Comparison of ENCODE assay signal across 14 cellular contexts in genomic region chr12:21677204-21677603, GRCh38. TPM values are rescaled to one million over a fixed set of nuclear protein-coding genes. Genes with fewer than 3 reads are reported as not detected.
DNase-seq lines count a peak whose midpoint lies in the region; ATAC-seq, FAIRE-seq and TF ChIP-seq lines count a peak whose summit lies in the region.
"Had no signal": no experiment of that assay in that cellular context is flagged by ENCODE, and none has a peak within 500 bp of the region (broad histone marks: within the 10 kb centered on the region; RNA-seq: fewer than 3 reads in every experiment).

No MANE protein-coding gene starts in this region.

- H3K9me3 Mint-ChIP-seq in activated CD4-positive, alpha-beta memory T cell treated with anti-CD3 and anti-CD28 coated beads for 36 hours = no peaks in the 10 kb centered on the region
- no peaks in the 10 kb centered on the region for H3K9me3 Mint-ChIP-seq in activated CD4-positive, alpha-beta memory T cell treated with anti-CD3 and anti-CD28 coated beads, Interleukin-2, amount 10 ng/mL, durations not matched to agents 7 days and 5 days
- no peaks in the 10 kb centered on the region for H3K9me3 Mint-ChIP-seq in CD4-positive, alpha-beta T cell
- H3K9me3 Mint-ChIP-seq in activated T-helper 17 cell treated with anti-CD3 and anti-CD28 coated beads, Interleukin-2, amount 50 U/mL, for 72 hours = no peaks in the 10 kb centered on the region
- H3K9me3 Mint-ChIP-seq: GM23338 had no signal

- TF ChIP-seq CTCF in CD4-positive, alpha-beta T cell (IDR thresholded peaks at IDR 0.05) = no peak
- no peak for TF ChIP-seq CTCF in kidney (IDR thresholded peaks at IDR 0.05; ENCODE audit: borderline replicate concordance, extremely low read depth, insufficient read depth)
- no peak for TF ChIP-seq CTCF in mammary epithelial cell (conservative IDR thresholded peaks at IDR 0.05 in 1 of 2, IDR thresholded peaks at IDR 0.05 in 1 of 2; ENCODE audit: extremely low read depth in 1 of 2, insufficient read depth in 1 of 2, low read depth in 1 of 2, low read length in 2 of 2)

- CTCF ChIA-PET in activated CD4-positive, alpha-beta memory T cell treated with anti-CD3 and anti-CD28 coated beads for 36 hours (lab: Charles Lee) = interaction anchor here (1.4 to 2.1 kb wide), 2 partner anchors 20 to 109 kb away, joined by 3 to 8 read pairs; partner anchors contain the start of gene LDHB
- CTCF ChIA-PET in activated CD4-positive, alpha-beta memory T cell treated with anti-CD3 and anti-CD28 coated beads, Interleukin-2, amount 10 ng/mL, durations not matched to agents 7 days and 5 days (lab: Charles Lee) = interaction anchor here (1.1 kb wide), 1 partner anchor 16 kb away, joined by 3 read pairs; no protein-coding TSS in a partner anchor
- CTCF ChIA-PET in CD4-positive, alpha-beta T cell (lab: Charles Lee) = interaction anchor here (0.9 to 1.0 kb wide), 2 partner anchors 19 to 44 kb away, joined by 3 read pairs; no protein-coding TSS in a partner anchor
- CTCF ChIA-PET in mammary epithelial cell (lab: Charles Lee; ENCODE audit: low non-redundant PET) = no interaction called here

- H3K36me3 ChIP-seq in kidney (ENCODE audit: control insufficient read depth in 1 of 2, insufficient read depth in 2 of 2, low read length in 2 of 2) (no peaks in the 10 kb centered on the region), mammary epithelial cell (ENCODE audit: insufficient read depth, low read length) (no peaks in the 10 kb centered on the region)

- no TSS peak for BruUV-seq in mammary epithelial cell (replicated peaks; lab: Mats Ljungman, UMichigan)

- H3K4me1 ChIP-seq in kidney (ENCODE audit: control insufficient read depth in 1 of 2, insufficient read depth in 1 of 2, low read depth in 1 of 2, low read length in 2 of 2) (peaks cover 0 to 4% of the 10 kb centered on the region in 2 donors), mammary epithelial cell (ENCODE audit: insufficient read depth, low read length) (no peaks in the 10 kb centered on the region)

- no peaks in the 10 kb centered on the region for H3K9me3 ChIP-seq in CD4-positive, alpha-beta T cell (ENCODE audit: control insufficient read depth, low read length)
- H3K9me3 ChIP-seq in kidney (ENCODE audit: control insufficient read depth in 1 of 2, low read length in 2 of 2) (no peaks in the 10 kb centered on the region), mammary epithelial cell (replicated peaks; ENCODE audit: insufficient read depth, low read length) (no peaks in the 10 kb centered on the region)

- peak overlapping the region; percentile 69 for H3K27ac Mint-ChIP-seq in activated CD4-positive, alpha-beta memory T cell treated with anti-CD3 and anti-CD28 coated beads for 36 hours
- no peak overlapping the region for H3K27ac Mint-ChIP-seq in activated CD4-positive, alpha-beta memory T cell treated with anti-CD3 and anti-CD28 coated beads, Interleukin-2, amount 10 ng/mL, durations not matched to agents 7 days and 5 days
- H3K27ac Mint-ChIP-seq in CD4-positive, alpha-beta T cell = peak overlapping the region; percentile 83
- peak overlapping the region; percentile 79 for H3K27ac Mint-ChIP-seq in activated T-helper 17 cell treated with anti-CD3 and anti-CD28 coated beads, Interleukin-2, amount 50 U/mL, for 72 hours
- H3K27ac Mint-ChIP-seq: GM23338 had no signal

- no peak for ATAC-seq in CD4-positive, alpha-beta T cell (ENCODE audit: poor library complexity)
- ATAC-seq in activated T-helper 17 cell treated with anti-CD3 and anti-CD28 coated beads, Interleukin-2, amount 50 U/mL, for 72 hours (replicated peaks) = no peak
- ATAC-seq: GM23338 had no signal

- H3K27me3 Mint-ChIP-seq in activated CD4-positive, alpha-beta memory T cell treated with anti-CD3 and anti-CD28 coated beads for 36 hours = no peaks in the 10 kb centered on the region
- H3K27me3 Mint-ChIP-seq in activated CD4-positive, alpha-beta memory T cell treated with anti-CD3 and anti-CD28 coated beads, Interleukin-2, amount 10 ng/mL, durations not matched to agents 7 days and 5 days = no peaks in the 10 kb centered on the region
- no peaks in the 10 kb centered on the region for H3K27me3 Mint-ChIP-seq in CD4-positive, alpha-beta T cell
- H3K27me3 Mint-ChIP-seq in activated T-helper 17 cell treated with anti-CD3 and anti-CD28 coated beads, Interleukin-2, amount 50 U/mL, for 72 hours = no peaks in the 10 kb centered on the region

- H4K20me1 ChIP-seq in mammary epithelial cell (ENCODE audit: insufficient read depth, low read length) = no peaks in the 10 kb centered on the region

- no peak for FAIRE-seq in kidney (lab: Jason Lieb, UNC)
- no peak for FAIRE-seq in frontal cortex (lab: Jason Lieb, UNC)

- peak overlapping the region; percentile 24 for H3K4me3 Mint-ChIP-seq in activated CD4-positive, alpha-beta memory T cell treated with anti-CD3 and anti-CD28 coated beads for 36 hours
- H3K4me3 Mint-ChIP-seq in activated CD4-positive, alpha-beta memory T cell treated with anti-CD3 and anti-CD28 coated beads, Interleukin-2, amount 10 ng/mL, durations not matched to agents 7 days and 5 days = no peak overlapping the region
- peak overlapping the region; percentile 77 for H3K4me3 Mint-ChIP-seq in CD4-positive, alpha-beta T cell
- peak overlapping the region; percentile 75 for H3K4me3 Mint-ChIP-seq in activated T-helper 17 cell treated with anti-CD3 and anti-CD28 coated beads, Interleukin-2, amount 50 U/mL, for 72 hours
- H3K4me3 Mint-ChIP-seq: CD14-positive monocyte, GM23338 had no signal

- H3K9ac ChIP-seq in kidney (ENCODE audit: low read length in 2 of 2) (no peak overlapping the region), mammary epithelial cell (ENCODE audit: insufficient read depth, low read length) (no peak overlapping the region)

- H3K4me2 ChIP-seq in mammary epithelial cell (ENCODE audit: insufficient read depth, low read depth, low read length) = no peak overlapping the region
- H3K4me2 ChIP-seq: GM23338 had no signal

- H3K27me3 ChIP-seq in CD4-positive, alpha-beta T cell (ENCODE audit: control insufficient read depth, insufficient read depth, low read length) = no peaks in the 10 kb centered on the region
- peaks cover 3% of the 10 kb centered on the region for H3K27me3 ChIP-seq in mammary epithelial cell (ENCODE audit: insufficient read depth, low read length)

- WGBS in mammary epithelial cell (ENCODE audit: low coverage, missing lambda C conversion rate) = 76% methylated on average over 11 of the region's 13 CpGs

- intact Hi-C loops in activated CD4-positive, alpha-beta memory T cell treated with anti-CD3 and anti-CD28 coated beads for 36 hours (cut with micrococcal nuclease) = loop anchor here (5.0 kb wide), 2 partner anchors 135 to 240 kb away; partner anchors contain the start of gene PYROXD1
- intact Hi-C loops in CD4-positive, alpha-beta T cell (cut with DNase I, micrococcal nuclease) = loop anchor here (2.0 to 5.0 kb wide), 4 partner anchors 24 to 380 kb away; no protein-coding TSS in a partner anchor
- intact Hi-C loops in kidney (cut with DNase I) = no loop called here
- intact Hi-C loops in mammary epithelial cell (cut with micrococcal nuclease) = loop anchor here (10.0 kb wide), 1 partner anchor 1032 kb away; no protein-coding TSS in a partner anchor

- POLR2A ChIA-PET in activated CD4-positive, alpha-beta memory T cell treated with anti-CD3 and anti-CD28 coated beads for 36 hours (lab: Charles Lee) = interaction anchor here (1.0 to 6.0 kb wide), 3 partner anchors 20 to 240 kb away, joined by 3 to 28 read pairs (median 3); partner anchors contain the start of genes LDHB and PYROXD1
- POLR2A ChIA-PET in activated CD4-positive, alpha-beta memory T cell treated with anti-CD3 and anti-CD28 coated beads, Interleukin-2, amount 10 ng/mL, durations not matched to agents 7 days and 5 days (lab: Charles Lee) = interaction anchor here (1.0 to 4.2 kb wide), 4 partner anchors 20 to 175 kb away, joined by 3 to 38 read pairs (median 14); partner anchors contain the start of genes GOLT1B, LDHB and RECQL
- POLR2A ChIA-PET in CD4-positive, alpha-beta T cell (lab: Charles Lee) = interaction anchor here (0.6 to 7.2 kb wide), 14 partner anchors 11 to 369 kb away, joined by 3 to 152 read pairs (median 5); partner anchors contain the start of genes CMAS, GOLT1B, LDHB and RECQL

- peaks cover 48% of the 10 kb centered on the region for H3K4me1 Mint-ChIP-seq in activated CD4-positive, alpha-beta memory T cell treated with anti-CD3 and anti-CD28 coated beads for 36 hours (ENCODE audit: low read depth)
- peaks cover 34% of the 10 kb centered on the region for H3K4me1 Mint-ChIP-seq in activated CD4-positive, alpha-beta memory T cell treated with anti-CD3 and anti-CD28 coated beads, Interleukin-2, amount 10 ng/mL, durations not matched to agents 7 days and 5 days
- peaks cover 56% of the 10 kb centered on the region for H3K4me1 Mint-ChIP-seq in CD4-positive, alpha-beta T cell (ENCODE audit: low read depth)
- peaks cover 44% of the 10 kb centered on the region for H3K4me1 Mint-ChIP-seq in activated T-helper 17 cell treated with anti-CD3 and anti-CD28 coated beads, Interleukin-2, amount 50 U/mL, for 72 hours
- H3K4me1 Mint-ChIP-seq: GM23338 had no signal

- H3K4me3 ChIP-seq in kidney (ENCODE audit: low read length in 2 of 2) = no peak overlapping the region
- H3K4me3 ChIP-seq in mammary epithelial cell (replicated peaks in 1 of 3; ENCODE audit: insufficient read depth in 1 of 3, low read depth in 2 of 3, low read length in 3 of 3) = no peak overlapping the region
- H3K4me3 ChIP-seq: GM23338 had no signal

- in situ Hi-C loops in mammary epithelial cell (cut with MboI; ENCODE audit: low sequenced_read_pairs in 2 of 2) = no loop called here

- dilution Hi-C loops in mammary epithelial cell (cut with HindIII; ENCODE audit: low sequenced_read_pairs) = no loop called here

- DNase-seq in activated CD4-positive, alpha-beta memory T cell treated with anti-CD3 and anti-CD28 coated beads for 36 hours = no peak
- DNase-seq in activated CD4-positive, alpha-beta memory T cell treated with anti-CD3 and anti-CD28 coated beads, Interleukin-2, amount 10 ng/mL, durations not matched to agents 7 days and 5 days = no peak
- no peak for DNase-seq in CD4-positive, alpha-beta T cell
- DNase-seq in kidney (peak; percentile 61), frontal cortex (ENCODE audit: low spot score in 2 of 2) (no peak), mammary epithelial cell (no peak), NCI-H2171 treated with DMSO at 0.1 percent for 48 hours (lab: John Stamatoyannopoulos, UW) (no peak)
- DNase-seq: GF-D8, NCI-H1436 treated with DMSO at 0.1 percent for 48 hours, NCI-H345, NCI-H526 treated with DMSO at 0.1 percent for 48 hours had no signal

- no peaks in the 10 kb centered on the region for H3K36me3 Mint-ChIP-seq in activated CD4-positive, alpha-beta memory T cell treated with anti-CD3 and anti-CD28 coated beads for 36 hours
- no peaks in the 10 kb centered on the region for H3K36me3 Mint-ChIP-seq in activated CD4-positive, alpha-beta memory T cell treated with anti-CD3 and anti-CD28 coated beads, Interleukin-2, amount 10 ng/mL, durations not matched to agents 7 days and 5 days (ENCODE audit: low read depth)
- no peaks in the 10 kb centered on the region for H3K36me3 Mint-ChIP-seq in CD4-positive, alpha-beta T cell (ENCODE audit: low read depth)
- no peaks in the 10 kb centered on the region for H3K36me3 Mint-ChIP-seq in activated T-helper 17 cell treated with anti-CD3 and anti-CD28 coated beads, Interleukin-2, amount 50 U/mL, for 72 hours (ENCODE audit: low read depth)
- H3K36me3 Mint-ChIP-seq: CD14-positive monocyte had no signal

- no peaks in the 10 kb centered on the region for H3K79me2 ChIP-seq in mammary epithelial cell (ENCODE audit: insufficient read depth, low read length)

- no peak overlapping the region for H2AFZ ChIP-seq in mammary epithelial cell (ENCODE audit: low read depth, low read length)

- peak overlapping the region; percentile 30 for H3K27ac ChIP-seq in CD4-positive, alpha-beta T cell (ENCODE audit: low read depth, low read length)
- H3K27ac ChIP-seq in kidney (ENCODE audit: low read depth in 2 of 2, low read length in 2 of 2) (peak overlapping the region in 1 of 2 donors; percentile 63), mammary epithelial cell (ENCODE audit: insufficient read depth, low read depth, low read length) (no peak overlapping the region)

RNA-seq across cellular contexts. Expression of gene LDHB, which starts 19.6 kb away (rescaled TPM):
- total RNA-seq in activated CD4-positive, alpha-beta memory T cell treated with anti-CD3 and anti-CD28 coated beads for 36 hours = 1,000 to 10,000 TPM; 1,684 to 1,884 TPM
- total RNA-seq in activated CD4-positive, alpha-beta memory T cell treated with anti-CD3 and anti-CD28 coated beads, Interleukin-2, amount 10 ng/mL, durations not matched to agents 7 days and 5 days = 100 to 1,000 TPM; 955 to 985 TPM
- total RNA-seq in CD4-positive, alpha-beta T cell = 100 to 1,000 TPM; 559 to 605 TPM
- 1,000 to 10,000 TPM; 1,054 to 1,593 TPM for total RNA-seq in activated T-helper 17 cell treated with anti-CD3 and anti-CD28 coated beads, Interleukin-2, amount 50 U/mL, for 72 hours
- 1,158 TPM for total RNA-seq in kidney
- 2,485 TPM for polyA plus RNA-seq in kidney (ENCODE audit: insufficient read depth, low read depth, low replicate concordance)
- 495 TPM for total RNA-seq in frontal cortex
- 100 to 1,000 TPM; 257 to 513 TPM for total RNA-seq in mammary epithelial cell
- 647 TPM for polyA plus RNA-seq in mammary epithelial cell
- 528 TPM for polyA minus RNA-seq in mammary epithelial cell
